ENCODE assay signal across 11 cellular contexts in the genomic region with DNA sequence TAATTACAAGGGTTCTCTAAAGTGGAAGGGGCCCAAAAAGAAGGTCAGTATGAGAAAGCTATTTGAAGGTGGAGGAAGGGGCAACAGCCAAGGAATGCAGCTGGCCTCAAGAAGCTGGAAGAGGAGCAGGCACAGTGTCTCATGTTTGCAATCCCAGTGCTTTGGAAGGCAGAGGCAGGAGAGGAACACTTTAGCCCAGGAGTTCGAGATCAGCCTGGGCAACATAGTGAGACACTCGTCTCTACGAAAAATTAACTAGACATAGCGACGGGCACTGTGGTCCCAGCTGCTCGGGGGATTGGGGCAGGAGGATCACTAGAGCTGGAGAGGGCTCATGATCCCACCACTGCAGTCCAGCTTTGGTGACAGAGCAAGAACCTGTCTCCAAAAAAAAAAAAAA. TPM values are rescaled to one million over a fixed set of nuclear protein-coding genes. Genes with fewer than 3 reads are reported as not detected.
DNase-seq lines count a peak whose midpoint lies in the region; ATAC-seq and TF ChIP-seq lines count a peak whose summit lies in the region.
"Had no signal": no experiment of that assay in that cellular context is flagged by ENCODE, and none has a peak within 500 bp of the region (broad histone marks: within the 10 kb centered on the region; RNA-seq: fewer than 3 reads in every experiment).

No MANE protein-coding gene starts in this region.

- H3K27ac ChIP-seq in CD4-positive, alpha-beta T cell (ENCODE audit: low read depth, low read length) = no peak overlapping the region
- H3K27ac ChIP-seq in coronary artery = peak overlapping the region in 1 of 2 donors; percentile 95
- H3K27ac ChIP-seq in osteoblast (ENCODE audit: low read depth, low read length) = no peak overlapping the region
- H3K27ac ChIP-seq: cardiac muscle cell had no signal

- H3K4me2 ChIP-seq in Loucy (ENCODE audit: low read depth, low read length, poor library complexity, severe bottlenecking) (peak overlapping the region; percentile 76), osteoblast (ENCODE audit: insufficient read depth, low read length) (no peak overlapping the region)

- peak overlapping the region; percentile 88 for H3K4me3 Mint-ChIP-seq in CD4-positive, alpha-beta T cell

- H3K9me3 Mint-ChIP-seq in CD4-positive, alpha-beta T cell = no peaks in the 10 kb centered on the region

- H3F3A ChIP-seq in Loucy (ENCODE audit: low read depth) = peaks cover 4% of the 10 kb centered on the region; the same call in 1 of the 2 replicates

- no peaks in the 10 kb centered on the region for H3K36me3 ChIP-seq in Loucy (ENCODE audit: insufficient read depth, low read length)
- H3K36me3 ChIP-seq in osteoblast (ENCODE audit: insufficient read depth, low read length) = no peaks in the 10 kb centered on the region
- H3K36me3 ChIP-seq: cardiac muscle cell, pancreas, WERI-Rb-1 had no signal

- TF ChIP-seq CTCF in CD4-positive, alpha-beta T cell (IDR thresholded peaks at IDR 0.05) = no peak
- TF ChIP-seq CTCF in Loucy (conservative IDR thresholded peaks at IDR 0.05; ENCODE audit: low read length) (no peak), coronary artery (IDR thresholded peaks at IDR 0.05) (no peak), osteoblast (IDR thresholded peaks at IDR 0.05; ENCODE audit: extremely low read depth, low read depth, low read length) (no peak)

- H3K4me1 ChIP-seq in Loucy (ENCODE audit: insufficient read depth, low read length, poor library complexity, severe bottlenecking) = peaks cover 61% of the 10 kb centered on the region
- peaks cover 28% of the 10 kb centered on the region for H3K4me1 ChIP-seq in osteoblast (ENCODE audit: insufficient read depth, low read length)

- DNase-seq in CD4-positive, alpha-beta T cell = no peak
- DNase-seq in coronary artery (ENCODE audit: low spot score) (no peak), osteoblast (ENCODE audit: insufficient read length, low spot score, missing footprints) (no peak), NCI-H510A treated with DMSO at 0.1 percent for 48 hours (lab: John Stamatoyannopoulos, UW) (no peak)
- DNase-seq in activated CD4-positive, CD25-positive, alpha-beta regulatory T cell treated with anti-CD3 and anti-CD28 coated beads, Interleukin-2, amount 50 U/mL, for 72 hours = no peak

- peaks cover 43% of the 10 kb centered on the region for H3K4me1 Mint-ChIP-seq in CD4-positive, alpha-beta T cell (ENCODE audit: low read depth)

- no peaks in the 10 kb centered on the region for H3K9me2 ChIP-seq in Loucy (replicated peaks; ENCODE audit: low read depth, low read length)

- no peak for ATAC-seq in CD4-positive, alpha-beta T cell (ENCODE audit: poor library complexity)
- ATAC-seq in GM19467 (IDR thresholded peaks at IDR 0.05; ENCODE audit: unreplicated experiment) (no peak), GM21423 (IDR thresholded peaks at IDR 0.05; ENCODE audit: unreplicated experiment) (no peak)

- H3K27ac Mint-ChIP-seq in CD4-positive, alpha-beta T cell = peak overlapping the region; percentile 25

- peaks cover under 1% of the 10 kb centered on the region for H3K36me3 Mint-ChIP-seq in CD4-positive, alpha-beta T cell (ENCODE audit: low read depth)

- no peaks in the 10 kb centered on the region for H3K27me3 Mint-ChIP-seq in CD4-positive, alpha-beta T cell

- H2AFZ ChIP-seq in Loucy (ENCODE audit: low read length) = peak overlapping the region; percentile 73
- H2AFZ ChIP-seq in osteoblast (ENCODE audit: low read length) = peak overlapping the region; percentile 78

- peak overlapping the region; percentile 79 for H3K4me3 ChIP-seq in Loucy (ENCODE audit: low read length, poor library complexity, severe bottlenecking)
- peak overlapping the region; percentile 99 for H3K4me3 ChIP-seq in coronary artery
- no peak overlapping the region for H3K4me3 ChIP-seq in osteoblast (ENCODE audit: insufficient read depth, low read length)

- H3K9ac ChIP-seq in Loucy (ENCODE audit: low read depth, low read length, poor library complexity, severe bottlenecking) = peak overlapping the region; percentile 76

- H4K20me1 ChIP-seq in Loucy (ENCODE audit: insufficient read depth, low read length, poor library complexity, severe bottlenecking) (no peaks in the 10 kb centered on the region), osteoblast (ENCODE audit: insufficient read depth, low read length) (no peaks in the 10 kb centered on the region)

- POLR2A ChIA-PET in CD4-positive, alpha-beta T cell (lab: Charles Lee) = interaction anchor here (0.6 to 2.0 kb wide), 7 partner anchors 10 to 706 kb away, joined by 3 to 10 read pairs (median 5); a partner anchor contains a TSS

- H3K9me3 ChIP-seq in CD4-positive, alpha-beta T cell (ENCODE audit: control insufficient read depth, low read length) = no peaks in the 10 kb centered on the region
- H3K9me3 ChIP-seq in Loucy (ENCODE audit: insufficient read depth, low read depth, low read length) (no peaks in the 10 kb centered on the region), osteoblast (ENCODE audit: low read depth, low read length) (no peaks in the 10 kb centered on the region)
- H3K9me3 ChIP-seq: pancreas had no signal

- no peaks in the 10 kb centered on the region for H3K27me3 ChIP-seq in CD4-positive, alpha-beta T cell (ENCODE audit: control insufficient read depth, insufficient read depth, low read length)
- H3K27me3 ChIP-seq in Loucy (ENCODE audit: insufficient read depth, low read length, poor library complexity, severe bottlenecking) (no peaks in the 10 kb centered on the region), osteoblast (ENCODE audit: insufficient read depth, low read length) (no peaks in the 10 kb centered on the region)
- H3K27me3 ChIP-seq: cardiac muscle cell, pancreas had no signal

- H3K79me2 ChIP-seq in Loucy (ENCODE audit: insufficient read depth, low read length) (peaks cover 17% of the 10 kb centered on the region; the same call in 1 of the 2 replicates), osteoblast (ENCODE audit: insufficient read depth, low read length) (peaks cover 7% of the 10 kb centered on the region)

- CTCF ChIA-PET in CD4-positive, alpha-beta T cell (lab: Charles Lee) = no interaction called here

- intact Hi-C loops in CD4-positive, alpha-beta T cell (cut with DNase I, micrococcal nuclease) = no loop called here

RNA-seq across cellular contexts. Expression of a gene that starts 0.7 kb away (rescaled TPM):
- 1 to 10 TPM; 7.0 TPM for total RNA-seq in CD4-positive, alpha-beta T cell
- 6.5 and 8.0 TPM in 2 replicates for total RNA-seq in osteoblast

RNA-seq across cellular contexts. Expression of a gene that starts 31.2 kb away (rescaled TPM):
- under 1 TPM in 1 of 2 experiments, not detected in 1; 0.08 TPM for total RNA-seq in CD4-positive, alpha-beta T cell
- total RNA-seq in osteoblast = 0.29 and 0.36 TPM in 2 replicates
